ENCODE assay signal across 2 cellular contexts in genomic region chr7:3021224-3021623, GRCh38. TPM values are rescaled to one million over a fixed set of nuclear protein-coding genes. Genes with fewer than 3 reads are reported as not detected.
"Had no signal": no experiment of that assay in that cellular context is flagged by ENCODE, and none has a peak within 500 bp of the region (broad histone marks: within the 10 kb centered on the region; RNA-seq: fewer than 3 reads in every experiment).

No MANE protein-coding gene starts in this region.

RNA-seq across cellular contexts. Expression of gene CARD11, which starts 22.4 kb away (rescaled TPM):
- total RNA-seq: fibroblast of lung, fibroblast of villous mesenchyme had no signal
